In the genomic region with DNA sequence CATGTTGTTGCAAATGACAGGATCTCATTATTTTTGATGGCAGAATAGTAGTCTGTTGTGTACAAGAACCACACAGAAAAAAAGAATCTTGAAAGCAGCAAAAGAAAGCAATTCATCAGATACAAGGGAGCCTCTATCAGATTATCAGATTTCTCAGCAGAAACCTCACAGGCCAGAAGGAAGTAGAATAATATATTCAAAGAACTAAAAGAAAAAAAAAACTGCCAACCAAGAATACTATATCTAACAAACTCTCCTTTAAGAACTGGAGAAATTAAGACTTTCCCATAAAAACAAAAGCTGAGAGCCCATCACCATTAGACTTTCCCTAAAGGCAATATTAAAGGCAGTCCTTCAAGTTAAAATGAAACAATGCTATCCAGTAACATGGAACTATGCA, we compare ENCODE assay signal across 29 cellular contexts. TPM values are rescaled to one million over a fixed set of nuclear protein-coding genes. Genes with fewer than 3 reads are reported as not detected.
"Had no signal": no experiment of that assay in that cellular context is flagged by ENCODE, and none has a peak within 500 bp of the region (broad histone marks: within the 10 kb centered on the region; RNA-seq: fewer than 3 reads in every experiment).

No MANE protein-coding gene starts in this region.

- H3K4me1 ChIP-seq: colonic mucosa, esophagus squamous epithelium, gastrocnemius medialis, heart right ventricle, left lung, lower lobe of right lung had no signal

- H3K27me3 ChIP-seq: colonic mucosa, esophagus squamous epithelium, gastrocnemius medialis, heart right ventricle, left lung had no signal

- H3K27me3 Mint-ChIP-seq: dendritic cell treated with granulocyte-macrophage colony-stimulating factor and Interleukin-4, amounts not matched to agents 40 ng/mL and 50 ng/mL, for 4 days; naive B cell had no signal

- DNase-seq: colonic mucosa; cortex of kidney; effector CD8-positive, alpha-beta T cell; effector memory CD8-positive, alpha-beta T cell; endodermal cell; erythroblast; esophagus squamous epithelium; foreskin fibroblast; foreskin melanocyte; gastrocnemius medialis; glutamatergic neuron; head of caudate nucleus; heart right ventricle; hippocampal formation; left cardiac atrium; left lung; left ventricle myocardium superior; lower lobe of right lung; mesenchymal stem cell; mucosa of descending colon; naive B cell had no signal

- H3K36me3 ChIP-seq: colonic mucosa, esophagus squamous epithelium, gastrocnemius medialis had no signal

- H3K9me3 ChIP-seq: colonic mucosa, gastrocnemius medialis had no signal

- ATAC-seq: effector memory CD8-positive, alpha-beta T cell; esophagus mucosa; gastrocnemius medialis; heart right ventricle; left cardiac atrium; left lung; left ventricle myocardium superior; lower lobe of right lung; mucosa of descending colon had no signal

- H3K4me3 ChIP-seq: colonic mucosa, esophagus squamous epithelium, gastrocnemius medialis, heart right ventricle, left lung, lower lobe of right lung, mucosa of descending colon had no signal

- H3K27ac Mint-ChIP-seq: dendritic cell treated with granulocyte-macrophage colony-stimulating factor and Interleukin-4, amounts not matched to agents 40 ng/mL and 50 ng/mL, for 4 days; effector memory CD8-positive, alpha-beta T cell; endodermal cell; mesothelial cell of epicardium; naive B cell had no signal

- H3K4me3 Mint-ChIP-seq: dendritic cell treated with granulocyte-macrophage colony-stimulating factor and Interleukin-4, amounts not matched to agents 40 ng/mL and 50 ng/mL, for 4 days; effector memory CD8-positive, alpha-beta T cell; endodermal cell; mesothelial cell of epicardium; naive B cell had no signal

- H3K27ac ChIP-seq: colonic mucosa, epithelial cell of prostate, esophagus squamous epithelium, gastrocnemius medialis, heart right ventricle, left lung, lower lobe of right lung had no signal

- H3K4me1 Mint-ChIP-seq: mesothelial cell of epicardium, naive B cell had no signal

- FAIRE-seq: endometrium, islet of Langerhans, keratinocyte had no signal

RNA-seq across cellular contexts. Expression of gene SULT1C4, which starts 15.4 kb away (rescaled TPM):
- total RNA-seq: myocyte had no signal
- polyA plus RNA-seq: keratinocyte had no signal
